Comparison of ENCODE assay signal across 19 cellular contexts in genomic region chr4:152110780-152111179, GRCh38.
"Had no signal": no experiment of that assay in that cellular context is flagged by ENCODE, and none has a peak within 500 bp of the region (broad histone marks: within the 10 kb centered on the region; RNA-seq: fewer than 3 reads in every experiment).

No MANE protein-coding gene starts in this region.

- H3K4me3 Mint-ChIP-seq: activated naive CD8-positive, alpha-beta T cell treated with anti-CD3 and anti-CD28 coated beads, Interleukin-2, amount 50 U/mL, for 24 hours; activated T-cell treated with anti-CD3 and anti-CD28 coated beads, Interleukin-2, amount 50 U/mL, for 4 hours; natural killer cell; T-helper 2 cell treated with Interferon-gamma antibody and Interleukin-4, amounts not matched to agents 5 μg/mL and 100 μg/mL, for 36 hours had no signal

- H3K27me3 Mint-ChIP-seq: activated naive CD8-positive, alpha-beta T cell treated with anti-CD3 and anti-CD28 coated beads, Interleukin-2, amount 50 U/mL, for 24 hours had no signal

- ATAC-seq: activated CD4-positive, CD25-positive, alpha-beta regulatory T cell treated with anti-CD3 and anti-CD28 coated beads, Interleukin-2, amount 50 U/mL, for 24 hours; activated naive CD8-positive, alpha-beta T cell treated with anti-CD3 and anti-CD28 coated beads, Interleukin-2, amount 50 U/mL, for 24 hours; activated T-cell treated with anti-CD3 and anti-CD28 coated beads, Interleukin-2, amount 50 U/mL, for 4 hours; natural killer cell had no signal

- H3K27ac ChIP-seq: coronary artery, epithelial cell of prostate, tibial artery, VCaP had no signal

- H3K4me3 ChIP-seq: coronary artery, heart left ventricle, lung, spleen, tibial artery had no signal

- H3K27ac Mint-ChIP-seq: activated naive CD8-positive, alpha-beta T cell treated with anti-CD3 and anti-CD28 coated beads, Interleukin-2, amount 50 U/mL, for 24 hours; activated T-helper 2 cell treated with anti-CD3 and anti-CD28 coated beads, Interferon-gamma antibody, Interleukin-2, Interleukin-4, amounts not matched to agents 10 μg/mL and 5 μg/mL and 100 μg/mL, durations not matched to agents 14 hours and 24 hours and 36 hours; natural killer cell; T-helper 2 cell treated with Interferon-gamma antibody and Interleukin-4, amounts not matched to agents 5 μg/mL and 100 μg/mL, for 36 hours had no signal

- H3K36me3 Mint-ChIP-seq: natural killer cell had no signal

- DNase-seq: activated CD4-positive, alpha-beta T cell treated with anti-CD3 and anti-CD28 coated beads, Interleukin-2, amount 50 U/mL, for 1 hour; activated CD8-positive, alpha-beta memory T cell treated with anti-CD3 and anti-CD28 coated beads for 24 hours; activated CD8-positive, alpha-beta memory T cell treated with anti-CD3 and anti-CD28 coated beads, Interleukin-2, amount 50 U/mL, for 4 hours; activated naive CD4-positive, alpha-beta T cell; activated naive CD8-positive, alpha-beta T cell treated with anti-CD3 and anti-CD28 coated beads, Interleukin-2, amount 50 U/mL, for 24 hours; activated T-cell treated with anti-CD3 and anti-CD28 coated beads, Interleukin-2, amount 50 U/mL, for 4 hours; cerebellar nuclear complex; heart left ventricle; natural killer cell; spleen; stimulated activated CD4-positive, alpha-beta T cell treated with anti-CD3 and anti-CD28 coated beads, Interleukin-4, amount 100 ng/mL, for 1 hour; tibial artery had no signal

- H3K9me3 Mint-ChIP-seq: activated naive CD8-positive, alpha-beta T cell treated with anti-CD3 and anti-CD28 coated beads, Interleukin-2, amount 50 U/mL, for 24 hours; activated T-cell treated with anti-CD3 and anti-CD28 coated beads, Interleukin-2, amount 50 U/mL, for 4 hours; activated T-helper 2 cell treated with anti-CD3 and anti-CD28 coated beads, Interferon-gamma antibody, Interleukin-2, Interleukin-4, amounts not matched to agents 10 μg/mL and 5 μg/mL and 100 μg/mL, durations not matched to agents 14 hours and 24 hours and 36 hours had no signal

- H3K9me3 ChIP-seq: heart left ventricle, spleen, tibial artery had no signal

- H3K36me3 ChIP-seq: heart left ventricle, spleen, tibial artery had no signal

- H3K27me3 ChIP-seq: heart left ventricle, spleen, tibial artery had no signal
